Comparison of ENCODE assay signal across 24 cellular contexts in genomic region chr7:31061185-31061584, GRCh38. TPM values are rescaled to one million over a fixed set of nuclear protein-coding genes. Genes with fewer than 3 reads are reported as not detected.
A peak's percentile ranks its signal among the peaks of the same experiment; 100 is the strongest.
DNase-seq lines count a peak whose midpoint lies in the region; ATAC-seq and TF ChIP-seq lines count a peak whose summit lies in the region.
"Had no signal": no experiment of that assay in that cellular context is flagged by ENCODE, and none has a peak within 500 bp of the region (broad histone marks: within the 10 kb centered on the region; RNA-seq: fewer than 3 reads in every experiment).

No MANE protein-coding gene starts in this region.

- H3K4me2 ChIP-seq in H9 (ENCODE audit: insufficient read depth, insufficient read length, low read length): no peak overlapping the region
- H3K4me2 ChIP-seq: KMS-11 had no signal

- H3K4me1 ChIP-seq in H9 (ENCODE audit: insufficient read depth, low read length): no peaks in the 10 kb centered on the region
- H3K4me1 ChIP-seq: ascending aorta had no signal

- H3K27me3 Mint-ChIP-seq in H9 (ENCODE audit: low read depth) (peaks cover 8% of the 10 kb centered on the region), nephron progenitor cell (ENCODE audit: low read depth, poor library complexity) (peaks cover 13% of the 10 kb centered on the region)
- H3K27me3 Mint-ChIP-seq: activated CD8-positive, alpha-beta T cell treated with anti-CD3 and anti-CD28 coated beads for 36 hours had no signal

- H3K27ac Mint-ChIP-seq in H9 (no peak overlapping the region; a peak in 1 of 7 replicates), nephron progenitor cell (no peak overlapping the region)
- H3K27ac Mint-ChIP-seq: activated B cell treated with CpG ODN at 0.5 μM for 24 hours; activated CD8-positive, alpha-beta T cell treated with anti-CD3 and anti-CD28 coated beads for 36 hours; naive B cell had no signal

- H2BK5ac ChIP-seq in H9 (ENCODE audit: insufficient read length, low read length): no peak overlapping the region

- H3K9me3 Mint-ChIP-seq in H9 (no peaks in the 10 kb centered on the region; a peak in 1 of 5 replicates), nephron progenitor cell (no peaks in the 10 kb centered on the region)
- H3K9me3 Mint-ChIP-seq: activated B cell treated with CpG ODN at 0.5 μM for 24 hours; activated CD8-positive, alpha-beta T cell treated with anti-CD3 and anti-CD28 coated beads for 36 hours; activated T-cell treated with anti-CD3 and anti-CD28 coated beads, Interleukin-2, amount 50 U/mL, for 4 hours; naive B cell had no signal

- no peak overlapping the region for H2BK15ac ChIP-seq in H9 (ENCODE audit: low read depth, low read length)

- H3K36me3 Mint-ChIP-seq in H9 (ENCODE audit: insufficient read depth in 1 of 3, low read depth in 3 of 3) (no peaks in the 10 kb centered on the region), nephron progenitor cell (ENCODE audit: low read depth) (no peaks in the 10 kb centered on the region)
- H3K36me3 Mint-ChIP-seq: naive B cell had no signal

- peak; percentile 54 for TF ChIP-seq CTCF in H9 (conservative IDR thresholded peaks at IDR 0.05)
- peak; percentile 22 for TF ChIP-seq CTCF in nephron progenitor cell (IDR thresholded peaks at IDR 0.05)

- no peak overlapping the region for H2BK12ac ChIP-seq in H9 (ENCODE audit: insufficient read length, low read depth, low read length)

- H4K5ac ChIP-seq in H9 (ENCODE audit: insufficient read length, low read depth, low read length): no peak overlapping the region

- no peak overlapping the region for H3K14ac ChIP-seq in H9 (ENCODE audit: insufficient read depth, low read length)

- H3K9me3 ChIP-seq in H9 (ENCODE audit: control insufficient read depth, low read depth, low read length): no peaks in the 10 kb centered on the region
- H3K9me3 ChIP-seq: ascending aorta, heart left ventricle had no signal

- H3K79me2 ChIP-seq in H9 (ENCODE audit: insufficient read depth, low read length): no peaks in the 10 kb centered on the region

- H3K23ac ChIP-seq in H9 (ENCODE audit: insufficient read length, low read depth, low read length): no peak overlapping the region

- H2AFZ ChIP-seq in H9 (ENCODE audit: low read length): no peak overlapping the region

- no peak overlapping the region for H2AK5ac ChIP-seq in H9 (ENCODE audit: insufficient read length, low read length)

- no peak overlapping the region for H4K8ac ChIP-seq in H9 (replicated peaks; ENCODE audit: insufficient read length, low read depth, low read length)

- no peak overlapping the region for H3K27ac ChIP-seq in H9 (ENCODE audit: insufficient read length, low read depth, low read length)
- H3K27ac ChIP-seq: ascending aorta, heart left ventricle, KMS-11, RWPE1, skin epidermis had no signal

- H3K9ac ChIP-seq in H9 (ENCODE audit: extremely low read depth, insufficient read length, low read length): no peak overlapping the region
- H3K9ac ChIP-seq: KMS-11 had no signal

- no peak overlapping the region for H2BK20ac ChIP-seq in H9 (ENCODE audit: low read depth, low read length, poor library complexity, severe bottlenecking)

- no peak overlapping the region for H3K4me3 Mint-ChIP-seq in H9
- no peak overlapping the region for H3K4me3 Mint-ChIP-seq in nephron progenitor cell
- H3K4me3 Mint-ChIP-seq: activated B cell treated with CpG ODN at 0.5 μM for 24 hours; activated CD8-positive, alpha-beta T cell treated with anti-CD3 and anti-CD28 coated beads for 36 hours; activated T-cell treated with anti-CD3 and anti-CD28 coated beads, Interleukin-2, amount 50 U/mL, for 4 hours; naive B cell had no signal

- no peak overlapping the region for H3K4ac ChIP-seq in H9 (ENCODE audit: low read depth, low read length)

- H3T11ph ChIP-seq in H9 (ENCODE audit: low read length): no peak overlapping the region

- ATAC-seq in SK-N-SH treated with all-trans-retinoic acid at 6 μM for 48 hours (peak; percentile 35), HG03520 (IDR thresholded peaks at IDR 0.05; ENCODE audit: unreplicated experiment) (no peak)
- ATAC-seq: activated CD8-positive, alpha-beta T cell treated with anti-CD3 and anti-CD28 coated beads for 36 hours; activated T-cell treated with anti-CD3 and anti-CD28 coated beads, Interleukin-2, amount 50 U/mL, for 4 hours; heart left ventricle had no signal

- H3K79me1 ChIP-seq in H9 (ENCODE audit: insufficient read depth, low read depth, low read length, poor library complexity, severe bottlenecking): no peaks in the 10 kb centered on the region

- H3K27me3 ChIP-seq in H9 (ENCODE audit: insufficient read depth, low read length): no peaks in the 10 kb centered on the region
- H3K27me3 ChIP-seq: ascending aorta had no signal

- peaks cover 25 to 41% of the 10 kb centered on the region in 2 experiments for H3K4me1 Mint-ChIP-seq in H9
- H3K4me1 Mint-ChIP-seq in nephron progenitor cell: peaks cover 12% of the 10 kb centered on the region
- H3K4me1 Mint-ChIP-seq: activated B cell treated with CpG ODN at 0.5 μM for 24 hours, naive B cell had no signal

- no CpG with 5 or more reads among the region's 5 CpGs for WGBS in H9 (ENCODE audit: extremely low coverage, insufficient read length, low lambda C conversion rate)

- peak; percentile 9 for DNase-seq in ELR (ENCODE audit: low read depth)
- DNase-seq in H9: peak; percentile 57
- DNase-seq in nephron progenitor cell: no peak
- no peak for DNase-seq in NCI-H748 treated with DMSO at 0.1 percent for 48 hours (lab: John Stamatoyannopoulos, UW)
- no peak for DNase-seq in GM19240 (ENCODE audit: insufficient read length, low spot score)
- DNase-seq: activated B cell treated with CpG ODN at 0.5 μM for 24 hours; activated CD8-positive, alpha-beta T cell treated with anti-CD3 and anti-CD28 coated beads for 36 hours; activated naive CD4-positive, alpha-beta T cell treated with anti-CD3 and anti-CD28 coated beads, Interleukin-2, amount 50 U/mL, for 16 hours; activated T-cell treated with anti-CD3 and anti-CD28 coated beads, Interleukin-2, amount 50 U/mL, for 4 hours; GOT3; heart left ventricle; naive B cell; NCI-H1417; posterior cingulate gyrus; stimulated activated CD4-positive, alpha-beta T cell treated with anti-CD3 and anti-CD28 coated beads, Interleukin-4, amount 100 ng/mL, for 24 hours; T-helper 1 cell had no signal

- no peak overlapping the region for H3K18ac ChIP-seq in H9 (ENCODE audit: insufficient read length, low read depth, low read length)

- no peak overlapping the region for H3K56ac ChIP-seq in H9 (ENCODE audit: insufficient read length, low read depth, low read length)

- H3K23me2 ChIP-seq in H9 (ENCODE audit: insufficient read length, low read depth, low read length, poor library complexity, severe bottlenecking): no peaks in the 10 kb centered on the region

- H2BK120ac ChIP-seq in H9 (ENCODE audit: low read depth, low read length, poor library complexity, severe bottlenecking): no peak overlapping the region

- H4K20me1 ChIP-seq in H9 (ENCODE audit: control insufficient read depth, insufficient read depth, insufficient read length): no peaks in the 10 kb centered on the region

- no peak overlapping the region for H4K91ac ChIP-seq in H9 (ENCODE audit: insufficient read length, low read depth, low read length)

TF ChIP-seq in SK-N-SH treated with all-trans-retinoic acid at 6 μM for 48 hours, 23 proteins besides CTCF, POLR2A, EP300 and RAD21:
- TF ChIP-seq SNAI2 (CRISPR knock-in tag; IDR thresholded peaks at IDR 0.05): no peak
- TF ChIP-seq ZC3H10 (CRISPR knock-in tag; IDR thresholded peaks at IDR 0.05): no peak
- TF ChIP-seq BACH2 (CRISPR knock-in tag; IDR thresholded peaks at IDR 0.05; ENCODE audit: borderline replicate concordance): no peak
- no peak for TF ChIP-seq OSR1 (CRISPR knock-in tag; IDR thresholded peaks at IDR 0.05)
- TF ChIP-seq TCF4 (CRISPR knock-in tag; IDR thresholded peaks at IDR 0.05; ENCODE audit: borderline replicate concordance): no peak

RNA-seq across cellular contexts. Expression of gene ADCYAP1R1, which starts 9.1 kb away (rescaled TPM):
- 7.4 and 8.9 TPM in 2 replicates for total RNA-seq in H9 (2021)
- total RNA-seq: activated B cell treated with CpG ODN at 0.5 μM for 24 hours; activated CD8-positive, alpha-beta T cell treated with anti-CD3 and anti-CD28 coated beads for 36 hours; activated T-cell treated with anti-CD3 and anti-CD28 coated beads, Interleukin-2, amount 50 U/mL, for 4 hours; chondrocyte; lung microvascular endothelial cell had no signal

Comparison
In these comparisons a context has a peak if more than half of its experiments do, and no peak if none do; other contexts are left out.
1. DNase-seq: peak in ELR (single experiment) and H9 (single experiment); none in nephron progenitor cell (single experiment), NCI-H748 treated with DMSO at 0.1 percent for 48 hours (single experiment) and GM19240 (single experiment).